In genomic region chr9:72758944-72759343, GRCh38 we compare ENCODE assay signal across 33 cellular contexts.
"Had no signal": no experiment of that assay in that cellular context is flagged by ENCODE, and none has a peak within 500 bp of the region (broad histone marks: within the 10 kb centered on the region; RNA-seq: fewer than 3 reads in every experiment).

No MANE protein-coding gene starts in this region.

- H3K27me3 ChIP-seq: body of pancreas, brain microvascular endothelial cell, breast epithelium had no signal

- H3K36me3 ChIP-seq: adrenal gland, brain microvascular endothelial cell, breast epithelium had no signal

- DNase-seq: activated B cell treated with CpG ODN at 0.5 μM for 24 hours; activated CD4-positive, alpha-beta memory T cell treated with anti-CD3 and anti-CD28 coated beads for 36 hours; activated CD4-positive, alpha-beta T cell treated with anti-CD3 and anti-CD28 coated beads for 4 hours; activated CD4-positive, alpha-beta T cell treated with anti-CD3 and anti-CD28 coated beads, Interleukin-2, amount 10 ng/mL, durations not matched to agents 24 days and 14 days; activated CD4-positive, alpha-beta T cell treated with anti-CD3 and anti-CD28 coated beads, Interleukin-2, amount 50 U/mL, for 1 hour; activated CD4-positive, alpha-beta T cell treated with anti-CD3 and anti-CD28 coated beads, Interleukin-2, amount 50 U/mL, for 4 hours; activated CD4-positive, CD25-positive, alpha-beta regulatory T cell treated with anti-CD3 and anti-CD28 coated beads, Interleukin-2, amount 50 U/mL, for 72 hours; activated CD8-positive, alpha-beta memory T cell treated with anti-CD3 and anti-CD28 coated beads, Interleukin-2, amount 50 U/mL, for 4 hours; activated CD8-positive, alpha-beta T cell treated with anti-CD3 and anti-CD28 coated beads for 36 hours; activated effector memory CD4-positive, alpha-beta T cell treated with anti-CD3 and anti-CD28 coated beads, Interleukin-2, amount 50 U/mL, for 16 hours; activated gamma-delta T cell treated with Interleukin-2 at 50 U/mL for 16 hours; activated naive CD4-positive, alpha-beta T cell; activated naive CD4-positive, alpha-beta T cell treated with anti-CD3 and anti-CD28 coated beads for 36 hours; activated naive CD4-positive, alpha-beta T cell treated with anti-CD3 and anti-CD28 coated beads, Interleukin-2, amount 50 U/mL, for 16 hours; activated naive CD8-positive, alpha-beta T cell treated with anti-CD3 and anti-CD28 coated beads for 36 hours; activated T-cell treated with anti-CD3 and anti-CD28 coated beads for 4 hours; activated T-cell treated with anti-CD3 and anti-CD28 coated beads, Interleukin-2, amount 50 U/mL, for 1 hour; activated T-cell treated with anti-CD3 and anti-CD28 coated beads, Interleukin-2, amount 50 U/mL, for 4 hours; activated T-cell treated with anti-CD3 and anti-CD28 coated beads, Interleukin-2, amount 50 U/mL, for 72 hours; adrenal gland; amniotic stem cell; aorta; body of pancreas; brain microvascular endothelial cell; central memory CD4-positive, alpha-beta T cell; T-helper 2 cell; T-helper 9 cell had no signal

- FAIRE-seq: astrocyte, TTC549 had no signal

- ATAC-seq: activated CD8-positive, alpha-beta T cell treated with anti-CD3 and anti-CD28 coated beads for 36 hours; activated naive CD4-positive, alpha-beta T cell treated with anti-CD3 and anti-CD28 coated beads, Interleukin-2, amount 50 U/mL, for 72 hours; activated T-cell treated with anti-CD3 and anti-CD28 coated beads, Interleukin-2, amount 50 U/mL, for 4 hours; activated T-cell treated with anti-CD3 and anti-CD28 coated beads, Interleukin-2, amount 50 U/mL, for 72 hours; activated T-helper 17 cell treated with anti-CD3 and anti-CD28 coated beads, Interleukin-2, amount 50 U/mL, for 72 hours; body of pancreas had no signal

- H3K4me3 ChIP-seq: adrenal gland, body of pancreas, breast epithelium had no signal

- H3K9me3 ChIP-seq: adrenal gland, body of pancreas, breast epithelium had no signal

- H3K4me1 ChIP-seq: adrenal gland, body of pancreas, breast epithelium had no signal

- H3K27ac ChIP-seq: adrenal gland, body of pancreas, brain microvascular endothelial cell, breast epithelium, VCaP had no signal
